Comparison of ENCODE assay signal across 9 cellular contexts in genomic region chr12:95805864-95806669, GRCh38. TPM values are rescaled to one million over a fixed set of nuclear protein-coding genes. Genes with fewer than 3 reads are reported as not detected.
DNase-seq lines count a peak whose midpoint lies in the region; ATAC-seq and TF ChIP-seq lines count a peak whose summit lies in the region.
"Had no signal": no experiment of that assay in that cellular context is flagged by ENCODE, and none has a peak within 500 bp of the region (broad histone marks: within the 10 kb centered on the region; RNA-seq: fewer than 3 reads in every experiment).

No MANE protein-coding gene starts in this region.

- intact Hi-C loops in left lung (cut with DNase I), result no loop called here
- intact Hi-C loops in activated T-helper 1 cell treated with anti-CD3 and anti-CD28 coated beads, Interleukin-12 subunit alpha, Interleukin-12 subunit beta, Interleukin-2, Interleukin-4 antibody, amounts not matched to agents 30 ng/mL and 10 ng/mL and 1 ng/mL, durations not matched to agents 14 hours and 24 hours and 36 hours (cut with micrococcal nuclease), result no loop called here

- peaks cover 0 to 4% of the 10 kb centered on the region in 2 donors for H3K4me1 ChIP-seq in left lung

- TF ChIP-seq CTCF in cardiac fibroblast (IDR thresholded peaks at IDR 0.05; ENCODE audit: low read depth, low read length) (no peak), left lung (IDR thresholded peaks at IDR 0.05) (no peak)

- in situ Hi-C loops in ACHN (cut with HindIII; ENCODE audit: low pct_ligation_motif_present, low pct_unique_long_range_greater_than_20kb, low sequenced_read_pairs), result no loop called here

- no peak overlapping the region for H3K4me3 Mint-ChIP-seq in activated T-helper 1 cell treated with anti-CD3 and anti-CD28 coated beads, Interleukin-12 subunit alpha, Interleukin-12 subunit beta, Interleukin-2, Interleukin-4 antibody, amounts not matched to agents 30 ng/mL and 10 ng/mL and 1 ng/mL, durations not matched to agents 14 hours and 24 hours and 36 hours

- peak overlapping the region in 1 of 2 donors; percentile 43 for H3K27ac ChIP-seq in left lung

- H3K27ac Mint-ChIP-seq in activated T-helper 1 cell treated with anti-CD3 and anti-CD28 coated beads, Interleukin-12 subunit alpha, Interleukin-12 subunit beta, Interleukin-2, Interleukin-4 antibody, amounts not matched to agents 30 ng/mL and 10 ng/mL and 1 ng/mL, durations not matched to agents 14 hours and 24 hours and 36 hours, result no peak overlapping the region

- no peaks in the 10 kb centered on the region for H3K4me1 Mint-ChIP-seq in activated T-helper 1 cell treated with anti-CD3 and anti-CD28 coated beads, Interleukin-12 subunit alpha, Interleukin-12 subunit beta, Interleukin-2, Interleukin-4 antibody, amounts not matched to agents 30 ng/mL and 10 ng/mL and 1 ng/mL, durations not matched to agents 14 hours and 24 hours and 36 hours (ENCODE audit: low read depth)

- no peaks in the 10 kb centered on the region for H3K9me3 Mint-ChIP-seq in activated T-helper 1 cell treated with anti-CD3 and anti-CD28 coated beads, Interleukin-12 subunit alpha, Interleukin-12 subunit beta, Interleukin-2, Interleukin-4 antibody, amounts not matched to agents 30 ng/mL and 10 ng/mL and 1 ng/mL, durations not matched to agents 14 hours and 24 hours and 36 hours

- peaks cover 26% of the 10 kb centered on the region for H3K27me3 Mint-ChIP-seq in activated T-helper 1 cell treated with anti-CD3 and anti-CD28 coated beads, Interleukin-12 subunit alpha, Interleukin-12 subunit beta, Interleukin-2, Interleukin-4 antibody, amounts not matched to agents 30 ng/mL and 10 ng/mL and 1 ng/mL, durations not matched to agents 14 hours and 24 hours and 36 hours (ENCODE audit: insufficient read depth)

- peak; percentile 45 for ATAC-seq in left lung

- H3K4me3 ChIP-seq in cardiac fibroblast (replicated peaks in 1 of 2; ENCODE audit: low read depth in 2 of 2, low read length in 2 of 2) (no peak overlapping the region), left lung (no peak overlapping the region)

- H3K36me3 Mint-ChIP-seq in activated T-helper 1 cell treated with anti-CD3 and anti-CD28 coated beads, Interleukin-12 subunit alpha, Interleukin-12 subunit beta, Interleukin-2, Interleukin-4 antibody, amounts not matched to agents 30 ng/mL and 10 ng/mL and 1 ng/mL, durations not matched to agents 14 hours and 24 hours and 36 hours (ENCODE audit: low read depth), result no peaks in the 10 kb centered on the region

- DNase-seq in ACHN, result peak; percentile 72
- DNase-seq in HS-5 (ENCODE audit: low read depth), result peak; percentile 99
- DNase-seq in cardiac fibroblast (ENCODE audit: low read depth in 2 of 2), result peak; percentile 78 to 99
- DNase-seq in left lung, result no peak
- DNase-seq in NCI-H187 treated with DMSO at 0.1 percent for 48 hours (lab: John Stamatoyannopoulos, UW), result no peak
- DNase-seq in activated T-helper 1 cell treated with anti-CD3 and anti-CD28 coated beads, Interleukin-12 subunit alpha, Interleukin-12 subunit beta, Interleukin-2, Interleukin-4 antibody, amounts not matched to agents 30 ng/mL and 10 ng/mL and 1 ng/mL, durations not matched to agents 14 hours and 24 hours and 36 hours (ENCODE audit: low spot score), result no peak
- no peak for DNase-seq in GOT3 (lab: John Stamatoyannopoulos, UW)
- no peak for DNase-seq in SK-N-DZ (ENCODE audit: low spot score)
- DNase-seq: stimulated activated CD4-positive, alpha-beta T cell treated with anti-CD3 and anti-CD28 coated beads, Interleukin-15, amount 100 ng/mL, for 24 hours had no signal

- no peaks in the 10 kb centered on the region for H3K36me3 ChIP-seq in left lung

- no peaks in the 10 kb centered on the region for H3K9me3 ChIP-seq in left lung

- no peaks in the 10 kb centered on the region for H3K27me3 ChIP-seq in left lung

RNA-seq across cellular contexts. Expression of gene NTN4, which starts 15.5 kb away (rescaled TPM):
- 10 to 100 TPM; 61.9 to 81.5 TPM for total RNA-seq in left lung
- not detected in 2 replicates for total RNA-seq in activated T-helper 1 cell treated with anti-CD3 and anti-CD28 coated beads, Interleukin-12 subunit alpha, Interleukin-12 subunit beta, Interleukin-2, Interleukin-4 antibody, amounts not matched to agents 30 ng/mL and 10 ng/mL and 1 ng/mL, durations not matched to agents 14 hours and 24 hours and 36 hours
- 0.14 TPM in 1 of 2 replicates, not detected in the other for polyA plus RNA-seq in SK-N-DZ (2014; cell fraction: cytosol; rRNA removed)
- 0.19 TPM in 1 of 2 replicates, not detected in the other for polyA plus RNA-seq in SK-N-DZ (2014; cell fraction: nucleus; rRNA removed)

RNA-seq across cellular contexts. Expression of gene SNRPF, which starts 52.7 kb away (rescaled TPM):
- total RNA-seq in left lung, result 10 to 100 TPM; 16.4 to 25.4 TPM
- total RNA-seq in activated T-helper 1 cell treated with anti-CD3 and anti-CD28 coated beads, Interleukin-12 subunit alpha, Interleukin-12 subunit beta, Interleukin-2, Interleukin-4 antibody, amounts not matched to agents 30 ng/mL and 10 ng/mL and 1 ng/mL, durations not matched to agents 14 hours and 24 hours and 36 hours, result 65.6 and 70.9 TPM in 2 replicates
- 23.3 and 23.5 TPM in 2 replicates for polyA plus RNA-seq in SK-N-DZ (2014; cell fraction: cytosol; rRNA removed)
- polyA plus RNA-seq in SK-N-DZ (2014; cell fraction: nucleus; rRNA removed), result 17.9 and 23.2 TPM in 2 replicates

Comparison
In these comparisons a context has a peak if more than half of its experiments do, and no peak if none do; other contexts are left out.
1. DNase-seq: peak in ACHN (single experiment), HS-5 (single experiment) and cardiac fibroblast (2 of 2); none in left lung (0 of 2), NCI-H187 treated with DMSO at 0.1 percent for 48 hours (single experiment), activated T-helper 1 cell treated with anti-CD3 and anti-CD28 coated beads, Interleukin-12 subunit alpha, Interleukin-12 subunit beta, Interleukin-2, Interleukin-4 antibody, amounts not matched to agents 30 ng/mL and 10 ng/mL and 1 ng/mL, durations not matched to agents 14 hours and 24 hours and 36 hours (single experiment), GOT3 (single experiment) and SK-N-DZ (single experiment).
2. RNA of gene NTN4, which starts 15.5 kb away (total RNA-seq): 61.9 to 81.5 TPM in left lung; not detected in activated T-helper 1 cell treated with anti-CD3 and anti-CD28 coated beads, Interleukin-12 subunit alpha, Interleukin-12 subunit beta, Interleukin-2, Interleukin-4 antibody, amounts not matched to agents 30 ng/mL and 10 ng/mL and 1 ng/mL, durations not matched to agents 14 hours and 24 hours and 36 hours; every median in the first group is over 10 times any median in the second.